In the genomic region with DNA sequence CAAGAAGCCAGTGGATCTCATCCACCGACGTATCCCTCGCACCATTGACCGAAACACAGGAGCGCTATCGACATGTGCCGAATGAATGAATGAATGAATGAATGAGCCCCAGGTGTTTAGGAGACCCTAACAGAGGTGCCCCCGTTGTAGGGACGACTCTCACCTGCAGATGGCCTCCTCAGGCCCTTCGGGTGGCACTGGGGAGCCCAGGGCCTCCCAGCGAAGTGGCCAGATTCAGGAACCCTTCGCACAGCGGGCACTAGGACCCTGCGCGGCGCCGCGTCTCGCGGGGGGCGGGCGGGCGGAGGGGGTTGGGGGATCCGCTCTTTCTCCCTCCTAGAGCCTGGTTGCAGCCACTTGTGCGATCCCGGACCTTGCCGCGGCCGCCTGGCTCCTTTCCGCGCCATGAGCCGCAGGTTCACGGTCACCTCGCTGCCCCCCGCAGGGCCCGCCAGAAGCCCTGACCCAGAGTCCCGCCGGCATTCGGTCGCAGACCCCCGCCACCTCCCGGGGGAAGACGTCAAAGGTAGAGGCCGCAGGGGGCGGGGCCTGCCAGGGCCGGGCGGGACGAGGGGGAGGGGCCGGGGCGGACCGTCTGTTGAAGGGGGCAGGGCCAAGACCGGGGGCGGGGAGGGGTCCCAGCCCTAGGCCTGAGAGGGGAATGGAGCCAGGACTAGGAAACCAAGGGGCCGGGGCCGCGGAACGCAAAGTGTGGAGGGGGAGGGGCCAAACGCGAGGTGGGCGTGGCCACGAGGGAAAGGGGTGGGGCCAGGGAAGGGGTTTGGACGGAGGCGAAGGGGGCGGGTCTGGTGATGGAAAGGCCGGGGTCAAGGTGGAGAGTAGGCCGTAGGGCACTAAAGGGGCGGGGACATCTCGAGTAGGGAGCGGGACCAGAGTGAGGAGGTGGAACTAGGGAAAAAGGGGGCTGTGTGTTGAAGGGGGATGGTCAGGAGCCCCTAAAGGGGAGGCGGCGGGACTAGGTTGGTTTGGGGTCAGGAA, we compare ENCODE assay signal across 8 cellular contexts. TPM values are rescaled to one million over a fixed set of nuclear protein-coding genes. Genes with fewer than 3 reads are reported as not detected.
DNase-seq lines count a peak whose midpoint lies in the region; ATAC-seq and TF ChIP-seq lines count a peak whose summit lies in the region.

No MANE protein-coding gene starts in this region.

- H3K27me3 Mint-ChIP-seq in endodermal cell (ENCODE audit: insufficient read depth) (peaks cover 40% of the 10 kb centered on the region), neural crest cell (ENCODE audit: low read depth) (peaks cover 77% of the 10 kb centered on the region)

- peaks cover 5% of the 10 kb centered on the region for H3K4me1 Mint-ChIP-seq in endodermal cell
- peaks cover 18% of the 10 kb centered on the region for H3K4me1 Mint-ChIP-seq in neural crest cell

- peaks cover 38% of the 10 kb centered on the region for H3K27me3 ChIP-seq in endodermal cell (ENCODE audit: control insufficient read depth, insufficient read depth, low read length, poor library complexity, severe bottlenecking)

- H3K36me3 ChIP-seq in endodermal cell (ENCODE audit: control insufficient read depth, insufficient read depth, low read length) = no peaks in the 10 kb centered on the region

- peak overlapping the region; percentile 25 for H3K9ac ChIP-seq in endodermal cell (ENCODE audit: extremely low read depth, low read length, poor library complexity, severe bottlenecking)

- H3K27ac Mint-ChIP-seq in endodermal cell (peak overlapping the region; percentile 83), neural crest cell (ENCODE audit: unreplicated experiment) (no peak overlapping the region)

- no peaks in the 10 kb centered on the region for H3K9me3 ChIP-seq in endodermal cell (ENCODE audit: control insufficient read depth, low read length)

- H3K4me1 ChIP-seq in endodermal cell (ENCODE audit: control insufficient read depth, insufficient read depth, low read length) = no peaks in the 10 kb centered on the region

- ATAC-seq in HG02884 (IDR thresholded peaks at IDR 0.05; ENCODE audit: unreplicated experiment) = no peak

- H3K27ac ChIP-seq in endodermal cell (ENCODE audit: low read depth, low read length) = no peak overlapping the region

- H3K36me3 Mint-ChIP-seq in endodermal cell (ENCODE audit: low read depth) = no peaks in the 10 kb centered on the region
- no peaks in the 10 kb centered on the region for H3K36me3 Mint-ChIP-seq in neural crest cell (ENCODE audit: low read depth)

- no peak for TF ChIP-seq CTCF in AG04449 (IDR thresholded peaks at IDR 0.05; ENCODE audit: insufficient read depth, low read length, missing control alignments)
- TF ChIP-seq CTCF in GM13976 (IDR thresholded peaks at IDR 0.05; ENCODE audit: borderline replicate concordance, control extremely low read depth, extremely low read depth, insufficient read depth, missing control alignments) = no peak
- peak; percentile 54 for TF ChIP-seq CTCF in endodermal cell (conservative IDR thresholded peaks at IDR 0.05)
- TF ChIP-seq CTCF in neural crest cell (conservative IDR thresholded peaks at IDR 0.05) = no peak

- H3K4me3 ChIP-seq in AG04449 (ENCODE audit: low read depth, low read length) (peak overlapping the region; percentile 51), endodermal cell (ENCODE audit: low read length) (peak overlapping the region; percentile 81)

- POLR2A ChIA-PET in AG04449 (lab: Yijun Ruan, JAX) = no interaction called here

- in situ Hi-C loops in GM13976 (cut with MboI; ENCODE audit: low sequenced_read_pairs, unreplicated experiment) = no loop called here

- WGBS in endodermal cell (ENCODE audit: insufficient coverage in 1 of 2, insufficient read length in 1 of 2), 2 experiments = 6 to 34% methylated on average over 14 to 70 of the region's 71 CpGs

- DNase-seq in AG04449 (ENCODE audit: low read depth, low spot score) (no peak), GM13976 (ENCODE audit: low spot score) (peak; percentile 86), NCI-H2227 (lab: John Stamatoyannopoulos, UW; ENCODE audit: unreplicated experiment) (peak; percentile 89), endodermal cell (peak; percentile 100), neural crest cell (ENCODE audit: low read depth, low spot score) (peak; percentile 87), kidney glomerular epithelial cell (lab: John Stamatoyannopoulos, UW) (no peak)
- DNase-seq in activated CD4-positive, alpha-beta T cell treated with anti-CD3 and anti-CD28 coated beads, Interleukin-2, amount 50 U/mL, for 48 hours = peak; percentile 59 to 68

- H3K9me3 Mint-ChIP-seq in endodermal cell = no peaks in the 10 kb centered on the region
- H3K9me3 Mint-ChIP-seq in neural crest cell = no peaks in the 10 kb centered on the region

- peak overlapping the region; percentile 68 for H3K4me3 Mint-ChIP-seq in endodermal cell
- H3K4me3 Mint-ChIP-seq in neural crest cell = peak overlapping the region; percentile 88

- CTCF ChIA-PET in AG04449 (lab: Yijun Ruan, JAX) = interaction anchor here (0.7 to 3.7 kb wide), 11 partner anchors 8 to 417 kb away, joined by 3 to 40 read pairs (median 4); a partner anchor contains a TSS

RNA-seq across cellular contexts. Expression of a gene that starts 7.4 kb away (rescaled TPM):
- total RNA-seq in endodermal cell (10 to 100 TPM in 1 of 2 donors, 1 to 10 TPM in 1; 5.7 to 10.2 TPM), neural crest cell (9.6 and 10.0 TPM in 2 replicates)
- 7.2 TPM for polyA plus RNA-seq in endodermal cell (2013, experiment 1 of 2)
- 7.4 TPM for polyA plus RNA-seq in endodermal cell (2013, experiment 2 of 2)

RNA-seq across cellular contexts. Expression of a gene that starts 13.0 kb away (rescaled TPM):
- under 1 TPM; 0.15 to 0.29 TPM for total RNA-seq in endodermal cell
- polyA plus RNA-seq in endodermal cell (2013, experiment 1 of 2) = 0.32 TPM
- 0.83 TPM for polyA plus RNA-seq in endodermal cell (2013, experiment 2 of 2)
- not detected in 2 replicates for total RNA-seq in neural crest cell

RNA-seq across cellular contexts. Expression of a gene that starts 49.7 kb away (rescaled TPM):
- total RNA-seq in endodermal cell (10 to 100 TPM; 18.3 to 21.0 TPM), neural crest cell (24.8 and 24.9 TPM in 2 replicates)
- 14.5 TPM for polyA plus RNA-seq in endodermal cell (2013, experiment 1 of 2)
- polyA plus RNA-seq in endodermal cell (2013, experiment 2 of 2) = 12.8 TPM

Comparison
In these comparisons a context has a peak if more than half of its experiments do, and no peak if none do; other contexts are left out.
1. DNase-seq: peak in GM13976 (single experiment), NCI-H2227 (single experiment), activated CD4-positive, alpha-beta T cell treated with anti-CD3 and anti-CD28 coated beads, Interleukin-2, amount 50 U/mL, for 48 hours (2 of 2), endodermal cell (single experiment) and neural crest cell (single experiment); none in AG04449 (single experiment) and kidney glomerular epithelial cell (single experiment).